2 cellular contexts compared by ENCODE assay signal in the genomic region with DNA sequence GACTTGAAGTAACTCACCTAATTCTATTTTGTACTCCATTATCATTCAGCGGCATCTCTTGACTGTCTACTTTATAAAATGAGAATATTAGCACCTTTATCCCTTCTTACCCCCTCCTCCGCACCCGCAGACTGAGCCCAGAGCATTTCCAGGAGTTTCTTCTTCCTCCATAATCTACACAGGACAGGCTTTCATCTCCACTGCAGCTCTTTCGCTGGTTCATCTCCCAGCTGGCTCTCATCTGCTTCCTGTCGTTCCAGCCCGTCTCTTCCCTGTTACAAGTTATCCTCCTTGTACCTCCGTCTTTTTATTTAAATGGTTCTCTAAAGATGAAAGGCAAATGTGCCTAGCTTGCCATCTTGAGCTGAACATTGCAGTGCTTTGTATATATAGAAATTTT.
TF ChIP-seq lines count a peak whose summit lies in the region.

No MANE protein-coding gene starts in this region.

TF ChIP-seq in GM23338, 12 proteins besides CTCF, POLR2A, EP300 and RAD21 (continued from another document):
- TF ChIP-seq, protein P1, sequence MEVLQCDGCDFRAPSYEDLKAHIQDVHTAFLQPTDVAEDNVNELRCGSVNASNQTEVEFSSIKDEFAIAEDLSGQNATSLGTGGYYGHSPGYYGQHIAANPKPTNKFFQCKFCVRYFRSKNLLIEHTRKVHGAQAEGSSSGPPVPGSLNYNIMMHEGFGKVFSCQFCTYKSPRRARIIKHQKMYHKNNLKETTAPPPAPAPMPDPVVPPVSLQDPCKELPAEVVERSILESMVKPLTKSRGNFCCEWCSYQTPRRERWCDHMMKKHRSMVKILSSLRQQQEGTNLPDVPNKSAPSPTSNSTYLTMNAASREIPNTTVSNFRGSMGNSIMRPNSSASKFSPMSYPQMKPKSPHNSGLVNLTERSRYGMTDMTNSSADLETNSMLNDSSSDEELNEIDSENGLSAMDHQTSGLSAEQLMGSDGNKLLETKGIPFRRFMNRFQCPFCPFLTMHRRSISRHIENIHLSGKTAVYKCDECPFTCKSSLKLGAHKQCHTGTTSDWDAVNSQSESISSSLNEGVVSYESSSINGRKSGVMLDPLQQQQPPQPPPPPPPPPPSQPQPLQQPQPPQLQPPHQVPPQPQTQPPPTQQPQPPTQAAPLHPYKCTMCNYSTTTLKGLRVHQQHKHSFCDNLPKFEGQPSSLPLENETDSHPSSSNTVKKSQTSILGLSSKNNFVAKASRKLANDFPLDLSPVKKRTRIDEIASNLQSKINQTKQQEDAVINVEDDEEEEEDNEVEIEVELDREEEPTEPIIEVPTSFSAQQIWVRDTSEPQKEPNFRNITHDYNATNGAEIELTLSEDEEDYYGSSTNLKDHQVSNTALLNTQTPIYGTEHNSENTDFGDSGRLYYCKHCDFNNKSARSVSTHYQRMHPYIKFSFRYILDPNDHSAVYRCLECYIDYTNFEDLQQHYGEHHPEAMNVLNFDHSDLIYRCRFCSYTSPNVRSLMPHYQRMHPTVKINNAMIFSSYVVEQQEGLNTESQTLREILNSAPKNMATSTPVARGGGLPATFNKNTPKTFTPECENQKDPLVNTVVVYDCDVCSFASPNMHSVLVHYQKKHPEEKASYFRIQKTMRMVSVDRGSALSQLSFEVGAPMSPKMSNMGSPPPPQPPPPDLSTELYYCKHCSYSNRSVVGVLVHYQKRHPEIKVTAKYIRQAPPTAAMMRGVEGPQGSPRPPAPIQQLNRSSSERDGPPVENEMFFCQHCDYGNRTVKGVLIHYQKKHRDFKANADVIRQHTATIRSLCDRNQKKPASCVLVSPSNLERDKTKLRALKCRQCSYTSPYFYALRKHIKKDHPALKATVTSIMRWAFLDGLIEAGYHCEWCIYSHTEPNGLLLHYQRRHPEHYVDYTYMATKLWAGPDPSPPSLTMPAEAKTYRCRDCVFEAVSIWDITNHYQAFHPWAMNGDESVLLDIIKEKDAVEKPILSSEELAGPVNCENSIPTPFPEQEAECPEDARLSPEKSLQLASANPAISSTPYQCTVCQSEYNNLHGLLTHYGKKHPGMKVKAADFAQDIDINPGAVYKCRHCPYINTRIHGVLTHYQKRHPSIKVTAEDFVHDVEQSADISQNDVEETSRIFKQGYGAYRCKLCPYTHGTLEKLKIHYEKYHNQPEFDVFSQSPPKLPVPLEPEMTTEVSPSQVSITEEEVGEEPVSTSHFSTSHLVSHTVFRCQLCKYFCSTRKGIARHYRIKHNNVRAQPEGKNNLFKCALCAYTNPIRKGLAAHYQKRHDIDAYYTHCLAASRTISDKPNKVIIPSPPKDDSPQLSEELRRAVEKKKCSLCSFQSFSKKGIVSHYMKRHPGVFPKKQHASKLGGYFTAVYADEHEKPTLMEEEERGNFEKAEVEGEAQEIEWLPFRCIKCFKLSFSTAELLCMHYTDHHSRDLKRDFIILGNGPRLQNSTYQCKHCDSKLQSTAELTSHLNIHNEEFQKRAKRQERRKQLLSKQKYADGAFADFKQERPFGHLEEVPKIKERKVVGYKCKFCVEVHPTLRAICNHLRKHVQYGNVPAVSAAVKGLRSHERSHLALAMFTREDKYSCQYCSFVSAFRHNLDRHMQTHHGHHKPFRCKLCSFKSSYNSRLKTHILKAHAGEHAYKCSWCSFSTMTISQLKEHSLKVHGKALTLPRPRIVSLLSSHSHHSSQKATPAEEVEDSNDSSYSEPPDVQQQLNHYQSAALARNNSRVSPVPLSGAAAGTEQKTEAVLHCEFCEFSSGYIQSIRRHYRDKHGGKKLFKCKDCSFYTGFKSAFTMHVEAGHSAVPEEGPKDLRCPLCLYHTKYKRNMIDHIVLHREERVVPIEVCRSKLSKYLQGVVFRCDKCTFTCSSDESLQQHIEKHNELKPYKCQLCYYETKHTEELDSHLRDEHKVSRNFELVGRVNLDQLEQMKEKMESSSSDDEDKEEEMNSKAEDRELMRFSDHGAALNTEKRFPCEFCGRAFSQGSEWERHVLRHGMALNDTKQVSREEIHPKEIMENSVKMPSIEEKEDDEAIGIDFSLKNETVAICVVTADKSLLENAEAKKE (CRISPR knock-in tag; IDR thresholded peaks at IDR 0.05): no peak
- TF ChIP-seq, protein P2, sequence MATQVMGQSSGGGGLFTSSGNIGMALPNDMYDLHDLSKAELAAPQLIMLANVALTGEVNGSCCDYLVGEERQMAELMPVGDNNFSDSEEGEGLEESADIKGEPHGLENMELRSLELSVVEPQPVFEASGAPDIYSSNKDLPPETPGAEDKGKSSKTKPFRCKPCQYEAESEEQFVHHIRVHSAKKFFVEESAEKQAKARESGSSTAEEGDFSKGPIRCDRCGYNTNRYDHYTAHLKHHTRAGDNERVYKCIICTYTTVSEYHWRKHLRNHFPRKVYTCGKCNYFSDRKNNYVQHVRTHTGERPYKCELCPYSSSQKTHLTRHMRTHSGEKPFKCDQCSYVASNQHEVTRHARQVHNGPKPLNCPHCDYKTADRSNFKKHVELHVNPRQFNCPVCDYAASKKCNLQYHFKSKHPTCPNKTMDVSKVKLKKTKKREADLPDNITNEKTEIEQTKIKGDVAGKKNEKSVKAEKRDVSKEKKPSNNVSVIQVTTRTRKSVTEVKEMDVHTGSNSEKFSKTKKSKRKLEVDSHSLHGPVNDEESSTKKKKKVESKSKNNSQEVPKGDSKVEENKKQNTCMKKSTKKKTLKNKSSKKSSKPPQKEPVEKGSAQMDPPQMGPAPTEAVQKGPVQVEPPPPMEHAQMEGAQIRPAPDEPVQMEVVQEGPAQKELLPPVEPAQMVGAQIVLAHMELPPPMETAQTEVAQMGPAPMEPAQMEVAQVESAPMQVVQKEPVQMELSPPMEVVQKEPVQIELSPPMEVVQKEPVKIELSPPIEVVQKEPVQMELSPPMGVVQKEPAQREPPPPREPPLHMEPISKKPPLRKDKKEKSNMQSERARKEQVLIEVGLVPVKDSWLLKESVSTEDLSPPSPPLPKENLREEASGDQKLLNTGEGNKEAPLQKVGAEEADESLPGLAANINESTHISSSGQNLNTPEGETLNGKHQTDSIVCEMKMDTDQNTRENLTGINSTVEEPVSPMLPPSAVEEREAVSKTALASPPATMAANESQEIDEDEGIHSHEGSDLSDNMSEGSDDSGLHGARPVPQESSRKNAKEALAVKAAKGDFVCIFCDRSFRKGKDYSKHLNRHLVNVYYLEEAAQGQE (IDR thresholded peaks at IDR 0.05; ENCODE audit: unreplicated experiment): no peak
- TF ChIP-seq POLR2AphosphoS5 (IDR thresholded peaks at IDR 0.05; ENCODE audit: low read depth): no peak
- no peak for TF ChIP-seq EZH2 (IDR thresholded peaks at IDR 0.05; ENCODE audit: low read depth, unreplicated experiment)
- TF ChIP-seq, protein P3, sequence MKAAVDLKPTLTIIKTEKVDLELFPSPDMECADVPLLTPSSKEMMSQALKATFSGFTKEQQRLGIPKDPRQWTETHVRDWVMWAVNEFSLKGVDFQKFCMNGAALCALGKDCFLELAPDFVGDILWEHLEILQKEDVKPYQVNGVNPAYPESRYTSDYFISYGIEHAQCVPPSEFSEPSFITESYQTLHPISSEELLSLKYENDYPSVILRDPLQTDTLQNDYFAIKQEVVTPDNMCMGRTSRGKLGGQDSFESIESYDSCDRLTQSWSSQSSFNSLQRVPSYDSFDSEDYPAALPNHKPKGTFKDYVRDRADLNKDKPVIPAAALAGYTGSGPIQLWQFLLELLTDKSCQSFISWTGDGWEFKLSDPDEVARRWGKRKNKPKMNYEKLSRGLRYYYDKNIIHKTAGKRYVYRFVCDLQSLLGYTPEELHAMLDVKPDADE (IDR thresholded peaks at IDR 0.05): no peak
- TF ChIP-seq ZNF331 (CRISPR knock-in tag; IDR thresholded peaks at IDR 0.05; ENCODE audit: low read depth): no peak
- TF ChIP-seq JUNB (IDR thresholded peaks at IDR 0.05; ENCODE audit: unreplicated experiment): no peak
- no peak for TF ChIP-seq CREB1 (CRISPR knock-in tag; IDR thresholded peaks at IDR 0.05; ENCODE audit: low read depth)
- TF ChIP-seq STAT1 (IDR thresholded peaks at IDR 0.05; ENCODE audit: unreplicated experiment): no peak
- no peak for TF ChIP-seq NANOG (IDR thresholded peaks at IDR 0.05; ENCODE audit: borderline replicate concordance)
TF ChIP-seq in GM23338: peak in this region for 0.

TF ChIP-seq in WTC11, 78 proteins besides CTCF, POLR2A, EP300 and RAD21 (continued from another document):
- TF ChIP-seq, protein P4, sequence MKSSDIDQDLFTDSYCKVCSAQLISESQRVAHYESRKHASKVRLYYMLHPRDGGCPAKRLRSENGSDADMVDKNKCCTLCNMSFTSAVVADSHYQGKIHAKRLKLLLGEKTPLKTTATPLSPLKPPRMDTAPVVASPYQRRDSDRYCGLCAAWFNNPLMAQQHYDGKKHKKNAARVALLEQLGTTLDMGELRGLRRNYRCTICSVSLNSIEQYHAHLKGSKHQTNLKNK (CRISPR knock-in tag; IDR thresholded peaks at IDR 0.05): no peak
- TF ChIP-seq TEAD1 (CRISPR knock-in tag; IDR thresholded peaks at IDR 0.05): no peak
